In the genomic region with DNA sequence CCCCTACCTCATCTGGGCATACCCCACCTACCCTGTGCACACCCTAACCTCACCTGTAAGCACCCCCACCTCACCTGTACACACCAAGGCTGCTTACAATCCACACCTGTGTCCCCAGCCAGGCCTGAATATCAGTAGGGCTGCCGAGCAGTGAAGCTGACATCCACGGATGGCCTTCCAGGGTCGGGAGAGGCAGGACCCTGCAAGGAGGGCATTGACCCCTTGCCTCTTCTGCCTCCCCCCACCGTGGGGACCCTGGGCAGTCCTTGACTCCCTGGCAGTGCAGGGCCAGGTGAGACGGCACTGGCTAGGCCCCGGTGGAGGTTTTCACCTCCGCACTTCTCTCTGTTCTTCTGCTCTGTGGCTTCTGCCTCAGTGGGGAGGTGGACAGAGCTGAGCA, we compare ENCODE assay signal across 1 cellular context.
TF ChIP-seq lines count a peak whose summit lies in the region.

No MANE protein-coding gene starts in this region.

TF ChIP-seq in WTC11, 78 proteins besides CTCF, POLR2A, EP300 and RAD21 (continued from another document):
- TF ChIP-seq MXD4 (CRISPR knock-in tag; IDR thresholded peaks at IDR 0.05; ENCODE audit: borderline replicate concordance) = no peak
- no peak for TF ChIP-seq KAT7 (CRISPR knock-in tag; IDR thresholded peaks at IDR 0.05; ENCODE audit: borderline replicate concordance)
- TF ChIP-seq, protein P1, sequence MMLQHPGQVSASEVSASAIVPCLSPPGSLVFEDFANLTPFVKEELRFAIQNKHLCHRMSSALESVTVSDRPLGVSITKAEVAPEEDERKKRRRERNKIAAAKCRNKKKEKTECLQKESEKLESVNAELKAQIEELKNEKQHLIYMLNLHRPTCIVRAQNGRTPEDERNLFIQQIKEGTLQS (CRISPR knock-in tag; conservative IDR thresholded peaks at IDR 0.05) = no peak
- TF ChIP-seq, protein P2, sequence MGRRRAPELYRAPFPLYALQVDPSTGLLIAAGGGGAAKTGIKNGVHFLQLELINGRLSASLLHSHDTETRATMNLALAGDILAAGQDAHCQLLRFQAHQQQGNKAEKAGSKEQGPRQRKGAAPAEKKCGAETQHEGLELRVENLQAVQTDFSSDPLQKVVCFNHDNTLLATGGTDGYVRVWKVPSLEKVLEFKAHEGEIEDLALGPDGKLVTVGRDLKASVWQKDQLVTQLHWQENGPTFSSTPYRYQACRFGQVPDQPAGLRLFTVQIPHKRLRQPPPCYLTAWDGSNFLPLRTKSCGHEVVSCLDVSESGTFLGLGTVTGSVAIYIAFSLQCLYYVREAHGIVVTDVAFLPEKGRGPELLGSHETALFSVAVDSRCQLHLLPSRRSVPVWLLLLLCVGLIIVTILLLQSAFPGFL (CRISPR knock-in tag; IDR thresholded peaks at IDR 0.05; ENCODE audit: borderline replicate concordance) = no peak
- TF ChIP-seq, protein P3, sequence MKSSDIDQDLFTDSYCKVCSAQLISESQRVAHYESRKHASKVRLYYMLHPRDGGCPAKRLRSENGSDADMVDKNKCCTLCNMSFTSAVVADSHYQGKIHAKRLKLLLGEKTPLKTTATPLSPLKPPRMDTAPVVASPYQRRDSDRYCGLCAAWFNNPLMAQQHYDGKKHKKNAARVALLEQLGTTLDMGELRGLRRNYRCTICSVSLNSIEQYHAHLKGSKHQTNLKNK (CRISPR knock-in tag; IDR thresholded peaks at IDR 0.05) = no peak
- TF ChIP-seq, protein P4, sequence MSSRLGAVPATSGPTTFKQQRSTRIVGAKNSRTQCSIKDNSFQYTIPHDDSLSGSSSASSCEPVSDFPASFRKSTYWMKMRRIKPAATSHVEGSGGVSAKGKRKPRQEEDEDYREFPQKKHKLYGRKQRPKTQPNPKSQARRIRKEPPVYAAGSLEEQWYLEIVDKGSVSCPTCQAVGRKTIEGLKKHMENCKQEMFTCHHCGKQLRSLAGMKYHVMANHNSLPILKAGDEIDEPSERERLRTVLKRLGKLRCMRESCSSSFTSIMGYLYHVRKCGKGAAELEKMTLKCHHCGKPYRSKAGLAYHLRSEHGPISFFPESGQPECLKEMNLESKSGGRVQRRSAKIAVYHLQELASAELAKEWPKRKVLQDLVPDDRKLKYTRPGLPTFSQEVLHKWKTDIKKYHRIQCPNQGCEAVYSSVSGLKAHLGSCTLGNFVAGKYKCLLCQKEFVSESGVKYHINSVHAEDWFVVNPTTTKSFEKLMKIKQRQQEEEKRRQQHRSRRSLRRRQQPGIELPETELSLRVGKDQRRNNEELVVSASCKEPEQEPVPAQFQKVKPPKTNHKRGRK (CRISPR knock-in tag; IDR thresholded peaks at IDR 0.05; ENCODE audit: borderline replicate concordance) = no peak
- TF ChIP-seq, protein P5, sequence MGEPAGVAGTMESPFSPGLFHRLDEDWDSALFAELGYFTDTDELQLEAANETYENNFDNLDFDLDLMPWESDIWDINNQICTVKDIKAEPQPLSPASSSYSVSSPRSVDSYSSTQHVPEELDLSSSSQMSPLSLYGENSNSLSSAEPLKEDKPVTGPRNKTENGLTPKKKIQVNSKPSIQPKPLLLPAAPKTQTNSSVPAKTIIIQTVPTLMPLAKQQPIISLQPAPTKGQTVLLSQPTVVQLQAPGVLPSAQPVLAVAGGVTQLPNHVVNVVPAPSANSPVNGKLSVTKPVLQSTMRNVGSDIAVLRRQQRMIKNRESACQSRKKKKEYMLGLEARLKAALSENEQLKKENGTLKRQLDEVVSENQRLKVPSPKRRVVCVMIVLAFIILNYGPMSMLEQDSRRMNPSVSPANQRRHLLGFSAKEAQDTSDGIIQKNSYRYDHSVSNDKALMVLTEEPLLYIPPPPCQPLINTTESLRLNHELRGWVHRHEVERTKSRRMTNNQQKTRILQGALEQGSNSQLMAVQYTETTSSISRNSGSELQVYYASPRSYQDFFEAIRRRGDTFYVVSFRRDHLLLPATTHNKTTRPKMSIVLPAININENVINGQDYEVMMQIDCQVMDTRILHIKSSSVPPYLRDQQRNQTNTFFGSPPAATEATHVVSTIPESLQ (CRISPR knock-in tag; IDR thresholded peaks at IDR 0.05) = no peak
- no peak for TF ChIP-seq SP1 (CRISPR knock-in tag; conservative IDR thresholded peaks at IDR 0.05)
- no peak for TF ChIP-seq ETV6 (CRISPR knock-in tag; IDR thresholded peaks at IDR 0.05)
